1 cellular context compared by ENCODE assay signal in genomic region chr6:142301421-142302391, GRCh38.
TF ChIP-seq lines count a peak whose summit lies in the region.

ADGRG6 (plus strand) TSS chr6:142302007; CDS start chr6:142302330, 323 bp downstream.

TF ChIP-seq in K562, 482 proteins besides CTCF, POLR2A, EP300 and RAD21 (continued from another document):
- TF ChIP-seq SREBF2 (CRISPR knock-in tag; IDR thresholded peaks at IDR 0.05) = no peak
- no peak for TF ChIP-seq MED1 (CRISPR knock-in tag; IDR thresholded peaks at IDR 0.05; ENCODE audit: borderline replicate concordance)
- no peak for TF ChIP-seq NR0B1 (IDR thresholded peaks at IDR 0.05; ENCODE audit: partially characterized antibody)
- TF ChIP-seq E2F8 (IDR thresholded peaks at IDR 0.05; ENCODE audit: low read depth, partially characterized antibody) = no peak
- TF ChIP-seq HMGXB4 (CRISPR knock-in tag; IDR thresholded peaks at IDR 0.05) = no peak
- TF ChIP-seq CXXC5 (CRISPR knock-in tag; IDR thresholded peaks at IDR 0.05) = no peak
- no peak for TF ChIP-seq SRSF9 (IDR thresholded peaks at IDR 0.05; ENCODE audit: borderline replicate concordance, low read depth, low read length)
- peak; percentile 23 for TF ChIP-seq PCBP1 (IDR thresholded peaks at IDR 0.05; ENCODE audit: low read depth, low read length, poor library complexity, severe bottlenecking)
- no peak for TF ChIP-seq ZNF764 (CRISPR knock-in tag; IDR thresholded peaks at IDR 0.05; ENCODE audit: low read depth)
- peak; percentile 25 for TF ChIP-seq CTCFL (IDR thresholded peaks at IDR 0.05; ENCODE audit: borderline replicate concordance, insufficient read depth, low read depth, low read length, poor library complexity, severe bottlenecking)
- TF ChIP-seq CBFA2T2 (conservative IDR thresholded peaks at IDR 0.05) = no peak
- no peak for TF ChIP-seq ZBTB34 (CRISPR knock-in tag; IDR thresholded peaks at IDR 0.05)
- TF ChIP-seq SREBF1 (IDR thresholded peaks at IDR 0.05; ENCODE audit: borderline replicate concordance, low read depth, low read length) = no peak
- TF ChIP-seq FOXJ3 (CRISPR knock-in tag; IDR thresholded peaks at IDR 0.05) = no peak
- no peak for TF ChIP-seq ZBTB33 (CRISPR knock-in tag; IDR thresholded peaks at IDR 0.05)
